Comparison of ENCODE assay signal across 1 cellular context in the genomic region with DNA sequence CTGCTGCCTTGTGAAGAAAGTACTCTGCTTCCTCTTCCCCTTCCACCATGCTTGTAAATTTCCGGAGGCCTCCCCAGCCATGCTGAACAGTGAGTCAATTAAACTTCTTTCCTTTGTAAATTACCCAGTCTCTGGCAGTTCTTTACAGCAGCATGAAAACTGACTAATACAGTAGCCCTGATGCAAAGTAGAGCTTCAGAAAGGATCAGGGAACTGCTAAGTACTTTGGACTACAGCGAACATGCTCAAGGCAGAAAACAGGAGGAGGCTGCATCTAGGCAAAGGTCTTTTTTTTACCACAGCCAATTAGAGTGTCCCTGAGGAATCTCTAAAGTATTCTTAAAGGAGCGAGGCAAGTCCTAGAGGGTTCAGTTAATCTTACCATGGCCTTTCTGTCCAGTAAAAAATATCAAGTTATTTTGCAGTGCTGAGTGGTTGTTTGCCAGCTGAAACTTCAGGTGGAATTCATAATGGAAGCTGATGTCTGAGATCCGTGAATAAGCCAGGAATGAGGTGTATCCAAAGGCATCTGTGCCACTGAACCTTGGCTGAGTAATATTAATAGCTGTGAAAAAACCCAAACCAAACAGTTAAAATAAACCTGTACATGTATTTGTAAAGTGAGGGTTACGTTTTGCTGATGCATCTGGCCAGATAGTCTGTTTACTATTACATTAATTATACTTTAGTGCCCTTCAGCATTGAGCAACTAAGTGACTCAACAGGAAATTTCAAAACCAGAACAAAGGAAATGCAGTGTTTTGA.
TF ChIP-seq lines count a peak whose summit lies in the region.

No MANE protein-coding gene starts in this region.

TF ChIP-seq in HepG2, 621 proteins besides CTCF, POLR2A, EP300 and RAD21 (continued from another document and continues in another):
- TF ChIP-seq, protein P1, sequence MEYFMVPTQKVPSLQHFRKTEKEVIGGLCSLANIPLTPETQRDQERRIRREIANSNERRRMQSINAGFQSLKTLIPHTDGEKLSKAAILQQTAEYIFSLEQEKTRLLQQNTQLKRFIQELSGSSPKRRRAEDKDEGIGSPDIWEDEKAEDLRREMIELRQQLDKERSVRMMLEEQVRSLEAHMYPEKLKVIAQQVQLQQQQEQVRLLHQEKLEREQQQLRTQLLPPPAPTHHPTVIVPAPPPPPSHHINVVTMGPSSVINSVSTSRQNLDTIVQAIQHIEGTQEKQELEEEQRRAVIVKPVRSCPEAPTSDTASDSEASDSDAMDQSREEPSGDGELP (IDR thresholded peaks at IDR 0.05; ENCODE audit: borderline replicate concordance, low read depth), result 0 out of 2 replicates have a peak, but pooled peaks have one; percentile 24
- peak; percentile 36; the same call in 1 of the 2 replicates for TF ChIP-seq RCOR2 (CRISPR knock-in tag; IDR thresholded peaks at IDR 0.05)
- TF ChIP-seq, protein P2, sequence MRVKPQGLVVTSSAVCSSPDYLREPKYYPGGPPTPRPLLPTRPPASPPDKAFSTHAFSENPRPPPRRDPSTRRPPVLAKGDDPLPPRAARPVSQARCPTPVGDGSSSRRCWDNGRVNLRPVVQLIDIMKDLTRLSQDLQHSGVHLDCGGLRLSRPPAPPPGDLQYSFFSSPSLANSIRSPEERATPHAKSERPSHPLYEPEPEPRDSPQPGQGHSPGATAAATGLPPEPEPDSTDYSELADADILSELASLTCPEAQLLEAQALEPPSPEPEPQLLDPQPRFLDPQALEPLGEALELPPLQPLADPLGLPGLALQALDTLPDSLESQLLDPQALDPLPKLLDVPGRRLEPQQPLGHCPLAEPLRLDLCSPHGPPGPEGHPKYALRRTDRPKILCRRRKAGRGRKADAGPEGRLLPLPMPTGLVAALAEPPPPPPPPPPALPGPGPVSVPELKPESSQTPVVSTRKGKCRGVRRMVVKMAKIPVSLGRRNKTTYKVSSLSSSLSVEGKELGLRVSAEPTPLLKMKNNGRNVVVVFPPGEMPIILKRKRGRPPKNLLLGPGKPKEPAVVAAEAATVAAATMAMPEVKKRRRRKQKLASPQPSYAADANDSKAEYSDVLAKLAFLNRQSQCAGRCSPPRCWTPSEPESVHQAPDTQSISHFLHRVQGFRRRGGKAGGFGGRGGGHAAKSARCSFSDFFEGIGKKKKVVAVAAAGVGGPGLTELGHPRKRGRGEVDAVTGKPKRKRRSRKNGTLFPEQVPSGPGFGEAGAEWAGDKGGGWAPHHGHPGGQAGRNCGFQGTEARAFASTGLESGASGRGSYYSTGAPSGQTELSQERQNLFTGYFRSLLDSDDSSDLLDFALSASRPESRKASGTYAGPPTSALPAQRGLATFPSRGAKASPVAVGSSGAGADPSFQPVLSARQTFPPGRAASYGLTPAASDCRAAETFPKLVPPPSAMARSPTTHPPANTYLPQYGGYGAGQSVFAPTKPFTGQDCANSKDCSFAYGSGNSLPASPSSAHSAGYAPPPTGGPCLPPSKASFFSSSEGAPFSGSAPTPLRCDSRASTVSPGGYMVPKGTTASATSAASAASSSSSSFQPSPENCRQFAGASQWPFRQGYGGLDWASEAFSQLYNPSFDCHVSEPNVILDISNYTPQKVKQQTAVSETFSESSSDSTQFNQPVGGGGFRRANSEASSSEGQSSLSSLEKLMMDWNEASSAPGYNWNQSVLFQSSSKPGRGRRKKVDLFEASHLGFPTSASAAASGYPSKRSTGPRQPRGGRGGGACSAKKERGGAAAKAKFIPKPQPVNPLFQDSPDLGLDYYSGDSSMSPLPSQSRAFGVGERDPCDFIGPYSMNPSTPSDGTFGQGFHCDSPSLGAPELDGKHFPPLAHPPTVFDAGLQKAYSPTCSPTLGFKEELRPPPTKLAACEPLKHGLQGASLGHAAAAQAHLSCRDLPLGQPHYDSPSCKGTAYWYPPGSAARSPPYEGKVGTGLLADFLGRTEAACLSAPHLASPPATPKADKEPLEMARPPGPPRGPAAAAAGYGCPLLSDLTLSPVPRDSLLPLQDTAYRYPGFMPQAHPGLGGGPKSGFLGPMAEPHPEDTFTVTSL (CRISPR knock-in tag; IDR thresholded peaks at IDR 0.05; ENCODE audit: borderline replicate concordance), result peak; percentile 70; the same call in 1 of the 2 replicates
- peak; percentile 57; the same call in 1 of the 2 replicates for TF ChIP-seq DPF2 (CRISPR knock-in tag; IDR thresholded peaks at IDR 0.05; ENCODE audit: borderline replicate concordance, low read depth)
- 0 out of 2 replicates have a peak, but pooled peaks have one; percentile 23 for TF ChIP-seq YEATS4 (CRISPR knock-in tag; IDR thresholded peaks at IDR 0.05; ENCODE audit: borderline replicate concordance)
- peak; percentile 92 for TF ChIP-seq HMG20A (CRISPR knock-in tag; IDR thresholded peaks at IDR 0.05; ENCODE audit: borderline replicate concordance)
- peak; percentile 21 for TF ChIP-seq ZEB1 (IDR thresholded peaks at IDR 0.05; ENCODE audit: insufficient replicate concordance, low read depth)
- TF ChIP-seq ZSCAN20 (CRISPR knock-in tag; IDR thresholded peaks at IDR 0.05; ENCODE audit: borderline replicate concordance), result no peak
- TF ChIP-seq, protein P3, sequence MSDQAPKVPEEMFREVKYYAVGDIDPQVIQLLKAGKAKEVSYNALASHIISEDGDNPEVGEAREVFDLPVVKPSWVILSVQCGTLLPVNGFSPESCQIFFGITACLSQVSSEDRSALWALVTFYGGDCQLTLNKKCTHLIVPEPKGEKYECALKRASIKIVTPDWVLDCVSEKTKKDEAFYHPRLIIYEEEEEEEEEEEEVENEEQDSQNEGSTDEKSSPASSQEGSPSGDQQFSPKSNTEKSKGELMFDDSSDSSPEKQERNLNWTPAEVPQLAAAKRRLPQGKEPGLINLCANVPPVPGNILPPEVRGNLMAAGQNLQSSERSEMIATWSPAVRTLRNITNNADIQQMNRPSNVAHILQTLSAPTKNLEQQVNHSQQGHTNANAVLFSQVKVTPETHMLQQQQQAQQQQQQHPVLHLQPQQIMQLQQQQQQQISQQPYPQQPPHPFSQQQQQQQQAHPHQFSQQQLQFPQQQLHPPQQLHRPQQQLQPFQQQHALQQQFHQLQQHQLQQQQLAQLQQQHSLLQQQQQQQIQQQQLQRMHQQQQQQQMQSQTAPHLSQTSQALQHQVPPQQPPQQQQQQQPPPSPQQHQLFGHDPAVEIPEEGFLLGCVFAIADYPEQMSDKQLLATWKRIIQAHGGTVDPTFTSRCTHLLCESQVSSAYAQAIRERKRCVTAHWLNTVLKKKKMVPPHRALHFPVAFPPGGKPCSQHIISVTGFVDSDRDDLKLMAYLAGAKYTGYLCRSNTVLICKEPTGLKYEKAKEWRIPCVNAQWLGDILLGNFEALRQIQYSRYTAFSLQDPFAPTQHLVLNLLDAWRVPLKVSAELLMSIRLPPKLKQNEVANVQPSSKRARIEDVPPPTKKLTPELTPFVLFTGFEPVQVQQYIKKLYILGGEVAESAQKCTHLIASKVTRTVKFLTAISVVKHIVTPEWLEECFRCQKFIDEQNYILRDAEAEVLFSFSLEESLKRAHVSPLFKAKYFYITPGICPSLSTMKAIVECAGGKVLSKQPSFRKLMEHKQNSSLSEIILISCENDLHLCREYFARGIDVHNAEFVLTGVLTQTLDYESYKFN (CRISPR knock-in tag; conservative IDR thresholded peaks at IDR 0.05), result peak; percentile 77
- TF ChIP-seq ELF3 (CRISPR knock-in tag; IDR thresholded peaks at IDR 0.05), result peak; percentile 84
- peak; percentile 79; the same call in 1 of the 2 replicates for TF ChIP-seq ETV5 (CRISPR knock-in tag; IDR thresholded peaks at IDR 0.05; ENCODE audit: borderline replicate concordance)
- peak; percentile 78 for TF ChIP-seq FOXK1 (CRISPR knock-in tag; IDR thresholded peaks at IDR 0.05; ENCODE audit: borderline replicate concordance, low read depth)
- TF ChIP-seq GATAD1 (CRISPR knock-in tag; IDR thresholded peaks at IDR 0.05), result 0 out of 2 replicates have a peak, but pooled peaks have one; percentile 24
- TF ChIP-seq, protein P4, sequence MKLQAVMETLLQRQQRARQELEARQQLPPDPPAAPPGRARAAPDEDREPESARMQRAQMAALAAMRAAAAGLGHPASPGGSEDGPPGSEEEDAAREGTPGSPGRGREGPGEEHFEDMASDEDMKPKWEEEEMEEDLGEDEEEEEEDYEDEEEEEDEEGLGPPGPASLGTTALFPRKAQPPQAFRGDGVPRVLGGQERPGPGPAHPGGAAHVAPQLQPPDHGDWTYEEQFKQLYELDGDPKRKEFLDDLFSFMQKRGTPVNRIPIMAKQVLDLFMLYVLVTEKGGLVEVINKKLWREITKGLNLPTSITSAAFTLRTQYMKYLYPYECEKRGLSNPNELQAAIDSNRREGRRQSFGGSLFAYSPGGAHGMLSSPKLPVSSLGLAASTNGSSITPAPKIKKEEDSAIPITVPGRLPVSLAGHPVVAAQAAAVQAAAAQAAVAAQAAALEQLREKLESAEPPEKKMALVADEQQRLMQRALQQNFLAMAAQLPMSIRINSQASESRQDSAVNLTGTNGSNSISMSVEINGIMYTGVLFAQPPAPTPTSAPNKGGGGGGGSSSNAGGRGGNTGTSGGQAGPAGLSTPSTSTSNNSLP (IDR thresholded peaks at IDR 0.05; ENCODE audit: low read depth, low read length), result peak; percentile 99
- TF ChIP-seq PPARG (CRISPR knock-in tag; conservative IDR thresholded peaks at IDR 0.05), result peak; percentile 66; the same call in 1 of the 2 replicates
- TF ChIP-seq FOSL1 (CRISPR knock-in tag; IDR thresholded peaks at IDR 0.05; ENCODE audit: borderline replicate concordance), result peak; percentile 87; the same call in 1 of the 2 replicates
- no peak for TF ChIP-seq XRCC5 (optimal IDR thresholded peaks at IDR 0.05; ENCODE audit: low read length)
- TF ChIP-seq, protein P5, sequence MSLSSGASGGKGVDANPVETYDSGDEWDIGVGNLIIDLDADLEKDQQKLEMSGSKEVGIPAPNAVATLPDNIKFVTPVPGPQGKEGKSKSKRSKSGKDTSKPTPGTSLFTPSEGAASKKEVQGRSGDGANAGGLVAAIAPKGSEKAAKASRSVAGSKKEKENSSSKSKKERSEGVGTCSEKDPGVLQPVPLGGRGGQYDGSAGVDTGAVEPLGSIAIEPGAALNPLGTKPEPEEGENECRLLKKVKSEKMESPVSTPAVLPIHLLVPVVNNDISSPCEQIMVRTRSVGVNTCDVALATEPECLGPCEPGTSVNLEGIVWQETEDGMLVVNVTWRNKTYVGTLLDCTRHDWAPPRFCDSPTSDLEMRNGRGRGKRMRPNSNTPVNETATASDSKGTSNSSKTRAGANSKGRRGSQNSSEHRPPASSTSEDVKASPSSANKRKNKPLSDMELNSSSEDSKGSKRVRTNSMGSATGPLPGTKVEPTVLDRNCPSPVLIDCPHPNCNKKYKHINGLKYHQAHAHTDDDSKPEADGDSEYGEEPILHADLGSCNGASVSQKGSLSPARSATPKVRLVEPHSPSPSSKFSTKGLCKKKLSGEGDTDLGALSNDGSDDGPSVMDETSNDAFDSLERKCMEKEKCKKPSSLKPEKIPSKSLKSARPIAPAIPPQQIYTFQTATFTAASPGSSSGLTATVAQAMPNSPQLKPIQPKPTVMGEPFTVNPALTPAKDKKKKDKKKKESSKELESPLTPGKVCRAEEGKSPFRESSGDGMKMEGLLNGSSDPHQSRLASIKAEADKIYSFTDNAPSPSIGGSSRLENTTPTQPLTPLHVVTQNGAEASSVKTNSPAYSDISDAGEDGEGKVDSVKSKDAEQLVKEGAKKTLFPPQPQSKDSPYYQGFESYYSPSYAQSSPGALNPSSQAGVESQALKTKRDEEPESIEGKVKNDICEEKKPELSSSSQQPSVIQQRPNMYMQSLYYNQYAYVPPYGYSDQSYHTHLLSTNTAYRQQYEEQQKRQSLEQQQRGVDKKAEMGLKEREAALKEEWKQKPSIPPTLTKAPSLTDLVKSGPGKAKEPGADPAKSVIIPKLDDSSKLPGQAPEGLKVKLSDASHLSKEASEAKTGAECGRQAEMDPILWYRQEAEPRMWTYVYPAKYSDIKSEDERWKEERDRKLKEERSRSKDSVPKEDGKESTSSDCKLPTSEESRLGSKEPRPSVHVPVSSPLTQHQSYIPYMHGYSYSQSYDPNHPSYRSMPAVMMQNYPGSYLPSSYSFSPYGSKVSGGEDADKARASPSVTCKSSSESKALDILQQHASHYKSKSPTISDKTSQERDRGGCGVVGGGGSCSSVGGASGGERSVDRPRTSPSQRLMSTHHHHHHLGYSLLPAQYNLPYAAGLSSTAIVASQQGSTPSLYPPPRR (CRISPR knock-in tag; IDR thresholded peaks at IDR 0.05; ENCODE audit: borderline replicate concordance), result peak; percentile 23; the same call in 1 of the 2 replicates
- peak; percentile 32 for TF ChIP-seq SMC3 (IDR thresholded peaks at IDR 0.05; ENCODE audit: low read length)
- no peak for TF ChIP-seq ZNF550 (CRISPR knock-in tag; IDR thresholded peaks at IDR 0.05; ENCODE audit: borderline replicate concordance)
- no peak for TF ChIP-seq AHR (CRISPR knock-in tag; IDR thresholded peaks at IDR 0.05)
- 0 out of 2 replicates have a peak, but pooled peaks have one; percentile 10 for TF ChIP-seq NFYC (CRISPR knock-in tag; IDR thresholded peaks at IDR 0.05)
- TF ChIP-seq JUNB (CRISPR knock-in tag; IDR thresholded peaks at IDR 0.05; ENCODE audit: borderline replicate concordance), result peak; percentile 73; the same call in 1 of the 2 replicates
- peak; percentile 76; the same call in 1 of the 2 replicates for TF ChIP-seq TBX3 (IDR thresholded peaks at IDR 0.05; ENCODE audit: borderline replicate concordance)
- peak; percentile 95 for TF ChIP-seq GATAD2A (CRISPR knock-in tag; IDR thresholded peaks at IDR 0.05)
- no peak for TF ChIP-seq ZBTB1 (CRISPR knock-in tag; IDR thresholded peaks at IDR 0.05; ENCODE audit: borderline replicate concordance)
- no peak for TF ChIP-seq ZNF788 (CRISPR knock-in tag; IDR thresholded peaks at IDR 0.05; ENCODE audit: borderline replicate concordance)
- peak; percentile 51; the same call in 1 of the 2 replicates for TF ChIP-seq ZSCAN29 (CRISPR knock-in tag; conservative IDR thresholded peaks at IDR 0.05)
- peak; percentile 90; the same call in 1 of the 2 replicates for TF ChIP-seq NFIC (IDR thresholded peaks at IDR 0.05; ENCODE audit: low read length)
- no peak for TF ChIP-seq ZNF484 (CRISPR knock-in tag; IDR thresholded peaks at IDR 0.05; ENCODE audit: borderline replicate concordance, low read depth)
- TF ChIP-seq, protein P6, sequence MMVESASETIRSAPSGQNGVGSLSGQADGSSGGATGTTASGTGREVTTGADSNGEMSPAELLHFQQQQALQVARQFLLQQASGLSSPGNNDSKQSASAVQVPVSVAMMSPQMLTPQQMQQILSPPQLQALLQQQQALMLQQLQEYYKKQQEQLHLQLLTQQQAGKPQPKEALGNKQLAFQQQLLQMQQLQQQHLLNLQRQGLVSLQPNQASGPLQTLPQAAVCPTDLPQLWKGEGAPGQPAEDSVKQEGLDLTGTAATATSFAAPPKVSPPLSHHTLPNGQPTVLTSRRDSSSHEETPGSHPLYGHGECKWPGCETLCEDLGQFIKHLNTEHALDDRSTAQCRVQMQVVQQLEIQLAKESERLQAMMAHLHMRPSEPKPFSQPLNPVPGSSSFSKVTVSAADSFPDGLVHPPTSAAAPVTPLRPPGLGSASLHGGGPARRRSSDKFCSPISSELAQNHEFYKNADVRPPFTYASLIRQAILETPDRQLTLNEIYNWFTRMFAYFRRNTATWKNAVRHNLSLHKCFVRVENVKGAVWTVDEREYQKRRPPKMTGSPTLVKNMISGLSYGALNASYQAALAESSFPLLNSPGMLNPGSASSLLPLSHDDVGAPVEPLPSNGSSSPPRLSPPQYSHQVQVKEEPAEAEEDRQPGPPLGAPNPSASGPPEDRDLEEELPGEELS (CRISPR knock-in tag; IDR thresholded peaks at IDR 0.05), result peak; percentile 85
- no peak for TF ChIP-seq SNAPC2 (CRISPR knock-in tag; IDR thresholded peaks at IDR 0.05)
- no peak for TF ChIP-seq FOXA1 (IDR thresholded peaks at IDR 0.05)
- peak; percentile 67 for TF ChIP-seq FOXA1 (CRISPR knock-in tag; IDR thresholded peaks at IDR 0.05)
- 0 out of 2 replicates have a peak, but pooled peaks have one; percentile 61 for TF ChIP-seq KAT8 (CRISPR knock-in tag; IDR thresholded peaks at IDR 0.05)
